Comparison of ENCODE assay signal across 9 cellular contexts in genomic region chr11:76205252-76206076, GRCh38. TPM values are rescaled to one million over a fixed set of nuclear protein-coding genes. Genes with fewer than 3 reads are reported as not detected.
DNase-seq lines count a peak whose midpoint lies in the region; ATAC-seq, FAIRE-seq and TF ChIP-seq lines count a peak whose summit lies in the region.
"Had no signal": no experiment of that assay in that cellular context is flagged by ENCODE, and none has a peak within 500 bp of the region (broad histone marks: within the 10 kb centered on the region; RNA-seq: fewer than 3 reads in every experiment).

No MANE protein-coding gene starts in this region.

- H3K27me3 ChIP-seq in CD4-positive, alpha-beta T cell (ENCODE audit: control insufficient read depth, insufficient read depth, low read length) = peaks cover 66% of the 10 kb centered on the region
- H3K27me3 ChIP-seq in MM.1S (replicated peaks; ENCODE audit: insufficient read depth, low read length) (peaks cover 34% of the 10 kb centered on the region), H1 (replicated peaks in 1 of 4; ENCODE audit: control insufficient read depth in 3 of 4, extremely low read depth in 1 of 4, insufficient read depth in 3 of 4, low read length in 3 of 4) (peaks cover 59 to 70% (median 65%) of the 10 kb centered on the region in 4 experiments), neuron (ENCODE audit: insufficient read depth, low read length) (peaks cover 59% of the 10 kb centered on the region)

- TF ChIP-seq RAD21 in H1 (IDR thresholded peaks at IDR 0.05 in 1 of 2, conservative IDR thresholded peaks at IDR 0.05 in 1 of 2; ENCODE audit: low read depth in 2 of 2, low read length in 2 of 2) = no peak

- no peak overlapping the region for H4K5ac ChIP-seq in H1 (ENCODE audit: insufficient read length, low read depth, low read length)

- TF ChIP-seq POLR2A in H1 (IDR thresholded peaks at IDR 0.05; ENCODE audit: control extremely low read depth in 1 of 2, low read depth in 2 of 2, low read length in 2 of 2) = no peak

- no peak overlapping the region for H3K9ac ChIP-seq in MM.1S (ENCODE audit: low read length)
- no peak overlapping the region for H3K9ac ChIP-seq in H1 (replicated peaks in 1 of 4; ENCODE audit: extremely low read depth in 1 of 4, low read depth in 3 of 4, low read length in 3 of 4)

- H3K36me3 Mint-ChIP-seq in CD4-positive, alpha-beta T cell (ENCODE audit: low read depth) = no peaks in the 10 kb centered on the region

- H3K14ac ChIP-seq in H1 (ENCODE audit: insufficient read length) = no peak overlapping the region

- no peak overlapping the region for H2BK5ac ChIP-seq in H1 (ENCODE audit: low read depth, low read length)

- no peak overlapping the region for H3K56ac ChIP-seq in H1 (replicated peaks; ENCODE audit: insufficient read length, low read depth, low read length)

- H3K36me3 ChIP-seq in MM.1S (replicated peaks; ENCODE audit: insufficient read depth, low read length) (no peaks in the 10 kb centered on the region), H1 (ENCODE audit: control insufficient read depth in 2 of 4, insufficient read depth in 4 of 4, low read length in 3 of 4) (peaks cover 0 to 4% (median 0%) of the 10 kb centered on the region in 4 experiments; a peak in 1 of 8 replicates), neuron (ENCODE audit: insufficient read depth, low read length) (no peaks in the 10 kb centered on the region)

- H2BK20ac ChIP-seq in H1 (ENCODE audit: low read length) = no peak overlapping the region

- H2BK12ac ChIP-seq in H1 (ENCODE audit: low read depth, low read length) = peak overlapping the region; percentile 50; the same call in 1 of the 2 replicates

- H3K27me3 Mint-ChIP-seq in CD4-positive, alpha-beta T cell = peaks cover 39% of the 10 kb centered on the region

- no peak overlapping the region for H4K8ac ChIP-seq in H1 (ENCODE audit: extremely low read depth, insufficient read depth, low read length)

- FAIRE-seq in H1 (lab: Jason Lieb, UNC) = no peak

- H3K9me2 ChIP-seq in MM.1S (replicated peaks; ENCODE audit: insufficient read depth, low read length) = no peaks in the 10 kb centered on the region

- H3K4me1 ChIP-seq in MM.1S (ENCODE audit: low read length) (0 out of 2 replicates have a peak, but pooled peaks cover 3% of the 10 kb centered on the region), H1 (replicated peaks in 1 of 4; ENCODE audit: control insufficient read depth in 3 of 4, insufficient read depth in 4 of 4, low read length in 3 of 4) (peaks cover 0 to 24% (median 13%) of the 10 kb centered on the region in 4 experiments; a peak in 6 of 7 replicates), neuron (ENCODE audit: insufficient read depth, low read length) (peaks cover 41% of the 10 kb centered on the region)

- no peak for DNase-seq in CD4-positive, alpha-beta T cell
- DNase-seq in MM.1S (no peak), H1 (ENCODE audit: low read depth in 1 of 2, low spot score in 2 of 2) (no peak), inferior parietal cortex (ENCODE audit: extremely low spot score) (no peak), NCI-H1436 (lab: John Stamatoyannopoulos, UW) (no peak), anterior cingulate cortex (lab: John Stamatoyannopoulos, UW) (no peak)

- WGBS in H1 (ENCODE audit: extremely low coverage in 1 of 2, insufficient coverage in 1 of 2, insufficient read length in 1 of 2, insufficient replicate concordance in 2 of 2, low coverage in 1 of 2, low lambda C conversion rate in 2 of 2, missing lambda C conversion rate in 1 of 2), 2 experiments = 10% methylated on average over 21 of the region's 23 CpGs; no CpG with 5 or more reads in 1 of the 2 experiments

- H3K27ac ChIP-seq in CD4-positive, alpha-beta T cell (ENCODE audit: low read depth, low read length) = no peak overlapping the region
- H3K27ac ChIP-seq in MM.1S (ENCODE audit: low read length) = no peak overlapping the region
- H3K27ac ChIP-seq in H1 (ENCODE audit: low read depth, low read length) = no peak overlapping the region

- H3K4me3 ChIP-seq in MM.1S (ENCODE audit: low read length) (peak overlapping the region; percentile 64; the same call in 1 of the 2 replicates), H1 (ENCODE audit: extremely low read depth in 1 of 4, insufficient read depth in 2 of 4, low read depth in 3 of 4, low read length in 4 of 4) (peak overlapping the region; percentile 26 to 62 (median 42); a peak in 7 of 8 replicates), neuron (ENCODE audit: low read length) (peak overlapping the region; percentile 45)

- H3F3A ChIP-seq in MM.1S (ENCODE audit: insufficient read depth, low read length) = 0 out of 2 replicates have a peak, but pooled peaks cover 3% of the 10 kb centered on the region

- H3K79me1 ChIP-seq in H1 (ENCODE audit: low read depth, low read length) = no peaks in the 10 kb centered on the region

- H3K18ac ChIP-seq in H1 (ENCODE audit: extremely low read depth, low read length) = no peak overlapping the region; the same call in 1 of the 2 replicates

- no peaks in the 10 kb centered on the region for H3K9me3 ChIP-seq in CD4-positive, alpha-beta T cell (ENCODE audit: control insufficient read depth, low read length)
- H3K9me3 ChIP-seq in MM.1S (replicated peaks; ENCODE audit: insufficient read depth, low read length) (no peaks in the 10 kb centered on the region), H1 (ENCODE audit: insufficient read depth in 2 of 2, low read depth in 1 of 2, low read length in 1 of 2) (no peaks in the 10 kb centered on the region; a peak in 1 of 4 replicates), neuron (ENCODE audit: low read length) (peaks cover 2% of the 10 kb centered on the region)

- TF ChIP-seq EP300 in H1 (IDR thresholded peaks at IDR 0.05; ENCODE audit: borderline replicate concordance in 1 of 2, low read depth in 2 of 2, low read length in 2 of 2) = no peak

- H4K91ac ChIP-seq in H1 (replicated peaks; ENCODE audit: insufficient read length, low read length) = no peak overlapping the region

- no peaks in the 10 kb centered on the region for H3K79me2 ChIP-seq in MM.1S (ENCODE audit: low read length)
- H3K79me2 ChIP-seq in H1 (ENCODE audit: control insufficient read depth in 1 of 2, insufficient read depth in 2 of 2, low read length in 2 of 2) = no peaks in the 10 kb centered on the region

- H2BK15ac ChIP-seq in H1 (ENCODE audit: low read length) = no peak overlapping the region

- no peaks in the 10 kb centered on the region for H4K20me1 ChIP-seq in MM.1S (ENCODE audit: insufficient read depth, low read length)
- peaks cover 3 to 8% of the 10 kb centered on the region in 2 experiments for H4K20me1 ChIP-seq in H1 (replicated peaks in 1 of 2; ENCODE audit: control insufficient read depth in 1 of 2, insufficient read depth in 2 of 2, low read length in 2 of 2)

- H3K4me2 ChIP-seq in MM.1S (ENCODE audit: low read depth, low read length) = peak overlapping the region; percentile 100
- peak overlapping the region; percentile 75 to 91 for H3K4me2 ChIP-seq in H1 (ENCODE audit: insufficient read depth in 1 of 2, low read depth in 2 of 2, low read length in 2 of 2)

- no peak overlapping the region for H3K23ac ChIP-seq in H1 (ENCODE audit: insufficient read length)

- ATAC-seq in CD4-positive, alpha-beta T cell (ENCODE audit: poor library complexity) = no peak
- no peak for ATAC-seq in GM19351 (IDR thresholded peaks at IDR 0.05; ENCODE audit: unreplicated experiment)

- no peak overlapping the region for H3K4ac ChIP-seq in H1 (replicated peaks; ENCODE audit: insufficient read length, low read depth, low read length)

- CTCF ChIA-PET in CD4-positive, alpha-beta T cell (lab: Charles Lee) = no interaction called here
- CTCF ChIA-PET in H1 (lab: Charles Lee; ENCODE audit: partially characterized antibody) = interaction anchor here (5.1 to 9.1 kb wide), 3 partner anchors 12 to 116 kb away, joined by 38 to 252 read pairs (median 83); no protein-coding TSS in a partner anchor

- H2AK5ac ChIP-seq in H1 (ENCODE audit: low read depth, low read length) = no peak overlapping the region

- no peaks in the 10 kb centered on the region for H3K9me3 Mint-ChIP-seq in CD4-positive, alpha-beta T cell

- intact Hi-C loops in CD4-positive, alpha-beta T cell (cut with DNase I, micrococcal nuclease) = loop anchor here (2.0 to 10.0 kb wide), 6 partner anchors 177 to 477 kb away; partner anchors contain the start of genes EMSY (in 1 of the 2), GVQW3 (in 1 of the 2) and THAP12 (in 1 of the 2)

- peak overlapping the region; percentile 81 for H3K4me3 Mint-ChIP-seq in CD4-positive, alpha-beta T cell

- H3K23me2 ChIP-seq in H1 (ENCODE audit: low read depth, low read length) = peaks cover 30% of the 10 kb centered on the region; the same call in 1 of the 2 replicates

- H2AFZ ChIP-seq in MM.1S (ENCODE audit: low read length) (no peak overlapping the region), H1 (ENCODE audit: low read length) (no peak overlapping the region), neuron (ENCODE audit: low read depth, low read length) (peak overlapping the region; percentile 84)

- peaks cover 18% of the 10 kb centered on the region for H3K4me1 Mint-ChIP-seq in CD4-positive, alpha-beta T cell (ENCODE audit: low read depth)

- no peak for TF ChIP-seq CTCF in CD4-positive, alpha-beta T cell (IDR thresholded peaks at IDR 0.05)
- TF ChIP-seq CTCF in MM.1S (IDR thresholded peaks at IDR 0.05; ENCODE audit: low read length) (no peak), H1 (IDR thresholded peaks at IDR 0.05; ENCODE audit: control extremely low read depth in 1 of 3, insufficient read depth in 1 of 3, low read depth in 1 of 3, low read length in 3 of 3) (no peak)

- no peak overlapping the region for H2BK120ac ChIP-seq in H1 (replicated peaks; ENCODE audit: low read depth, low read length)

- POLR2A ChIA-PET in CD4-positive, alpha-beta T cell (lab: Charles Lee) = no interaction called here
- POLR2A ChIA-PET in H1 (lab: Charles Lee; ENCODE audit: partially characterized antibody) = no interaction called here

- no peak overlapping the region for H3K27ac Mint-ChIP-seq in CD4-positive, alpha-beta T cell

TF ChIP-seq in H1, 55 proteins besides CTCF, POLR2A, EP300 and RAD21:
- TF ChIP-seq SP1 (IDR thresholded peaks at IDR 0.05; ENCODE audit: low read depth, low read length) (no peak), RNF2 (IDR thresholded peaks at IDR 0.05; ENCODE audit: borderline replicate concordance, low read depth, low read length, missing control alignments, poor library complexity, severe bottlenecking) (peak; percentile 55), CBX8 (IDR thresholded peaks at IDR 0.05; ENCODE audit: borderline replicate concordance, low read depth, low read length) (no peak)

RNA-seq across cellular contexts. Expression of gene WNT11, which starts 0.8 kb away (rescaled TPM):
- 1 to 10 TPM in 1 of 2 experiments, under 1 TPM in 1; 0.30 to 1.2 TPM for total RNA-seq in CD4-positive, alpha-beta T cell
- total RNA-seq in H1 (2021; fragmentation: NEBNext Ultra II Directional; extraction: Animal tissue kit (Norgen Biotek cat#: 25700)) = 0.45 TPM in 1 of 2 replicates, not detected in the other
- polyA plus RNA-seq in H1 (2011; rRNA removed) = 0.11 and 0.22 TPM in 2 replicates
- 0.16 TPM for polyA plus RNA-seq in H1 (2011; cell fraction: cytosol; rRNA removed)
- 0.14 TPM for polyA plus RNA-seq in H1 (2011; cell fraction: nucleus; rRNA removed)
- polyA plus RNA-seq in H1 (2012, experiment 1 of 2) = 0.08 to 0.16 TPM (median 0.09 TPM) in 3 of 4 replicates, not detected in the other
- not detected for polyA plus RNA-seq in H1 (2012, experiment 2 of 2)
- polyA plus RNA-seq in H1 (2013, experiment 1 of 2) = 0.10 TPM
- polyA plus RNA-seq in H1 (2013, experiment 2 of 2) = 0.15 TPM
- not detected in 2 replicates for polyA minus RNA-seq in H1 (2011; rRNA and poly(A)+ RNA removed)
- polyA minus RNA-seq in H1 (2011; cell fraction: cytosol; rRNA and poly(A)+ RNA removed) = not detected
- polyA minus RNA-seq in H1 (2011; cell fraction: nucleus; rRNA and poly(A)+ RNA removed) = not detected
- total RNA-seq: fibroblast of villous mesenchyme had no signal
